ENCODE assay signal across 8 cellular contexts in the genomic region with DNA sequence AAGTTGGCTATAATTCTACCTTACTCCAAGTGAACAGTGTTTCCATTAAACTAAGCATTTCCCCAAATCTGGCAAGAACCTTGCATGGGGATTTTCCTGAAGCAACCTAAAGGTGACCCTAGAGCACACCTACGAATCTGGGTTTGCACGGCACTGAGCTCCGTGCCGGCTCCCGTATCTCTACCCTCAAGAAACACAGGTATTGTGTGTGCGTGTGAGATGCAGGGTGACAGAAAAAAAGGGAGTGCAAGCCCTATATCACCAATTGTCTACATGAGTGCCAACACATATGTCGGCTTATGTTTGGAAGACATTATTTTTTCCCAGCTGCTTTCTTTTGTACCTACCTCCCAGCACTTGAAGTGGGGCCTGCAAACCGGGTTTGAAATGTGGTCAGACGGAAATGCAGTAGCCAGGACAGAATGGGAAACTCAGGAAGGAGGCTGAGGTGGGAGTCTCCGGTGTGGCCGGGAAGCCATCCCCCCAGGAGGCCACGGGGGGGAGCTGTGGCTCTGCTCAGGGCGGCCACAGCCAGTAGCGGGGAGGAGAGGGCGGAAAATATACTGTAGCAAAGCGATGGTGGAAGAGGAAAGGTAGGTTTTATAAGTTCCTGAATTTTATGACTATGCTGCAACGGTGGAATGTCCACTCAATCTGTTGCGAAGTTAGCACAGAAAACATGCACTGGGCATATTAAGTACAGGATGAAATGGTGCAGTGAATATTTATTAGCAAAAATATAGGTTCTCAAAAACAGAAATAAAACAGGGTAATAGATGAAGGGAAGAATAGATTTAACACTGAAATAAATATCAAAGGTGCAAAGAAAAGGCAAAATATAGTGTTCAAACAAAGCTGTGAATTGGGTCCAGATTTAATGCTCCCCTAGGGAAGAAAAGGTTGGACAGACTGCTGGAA.
DNase-seq lines count a peak whose midpoint lies in the region; ATAC-seq lines count a peak whose summit lies in the region.

No MANE protein-coding gene starts in this region.

- peaks cover 26 to 40% of the 10 kb centered on the region in 2 donors for H3K4me1 Mint-ChIP-seq in immature natural killer cell

- peak overlapping the region; percentile 57 for H3K9ac ChIP-seq in SK-N-MC (ENCODE audit: insufficient read length)

- H3K36me3 ChIP-seq in SK-N-MC (ENCODE audit: insufficient read depth, low read length): no peaks in the 10 kb centered on the region

- H3K27ac Mint-ChIP-seq in immature natural killer cell: peak overlapping the region in 1 of 6 donors; percentile 35

- no peaks in the 10 kb centered on the region for H3K9me3 ChIP-seq in SK-N-MC (ENCODE audit: low read depth, low read length)

- ATAC-seq in HG03354 (IDR thresholded peaks at IDR 0.05; ENCODE audit: poor library complexity, severe bottlenecking, unreplicated experiment) (peak; percentile 82), HG03565 (IDR thresholded peaks at IDR 0.05; ENCODE audit: unreplicated experiment) (no peak)

- peak overlapping the region; percentile 95 for H3K27ac ChIP-seq in SK-N-MC

- peak overlapping the region; percentile 62 for H3K4me3 ChIP-seq in SK-N-MC

- peaks cover 5 to 33% (median 18%) of the 10 kb centered on the region in 3 donors for H3K27me3 Mint-ChIP-seq in immature natural killer cell (ENCODE audit: low read depth in 3 of 3)

- H3K4me3 Mint-ChIP-seq in immature natural killer cell: no peak overlapping the region

- no peaks in the 10 kb centered on the region for H3K9me3 Mint-ChIP-seq in immature natural killer cell

- DNase-seq in activated gamma-delta T cell treated with Interleukin-2 at 50 U/mL for 16 hours (peak; percentile 49), activated gamma-delta T cell (lab: John Stamatoyannopoulos, UW) (no peak), SK-N-MC (ENCODE audit: low read depth, low spot score) (no peak), astrocyte of the hippocampus (ENCODE audit: low read depth, low spot score) (peak; percentile 72), immature natural killer cell (peak; percentile 40 to 58 (median 41))
- DNase-seq in stimulated activated CD4-positive, alpha-beta T cell treated with anti-CD3 and anti-CD28 coated beads, Interleukin-2, amount 100 ng/mL, for 4 hours (ENCODE audit: low read depth): peak; percentile 19

- no peaks in the 10 kb centered on the region for H3K36me3 Mint-ChIP-seq in immature natural killer cell

Comparison
In these comparisons a context has a peak if more than half of its experiments do, and no peak if none do; other contexts are left out.
1. DNase-seq: peak in activated gamma-delta T cell treated with Interleukin-2 at 50 U/mL for 16 hours (single experiment), astrocyte of the hippocampus (single experiment), immature natural killer cell (3 of 3) and stimulated activated CD4-positive, alpha-beta T cell treated with anti-CD3 and anti-CD28 coated beads, Interleukin-2, amount 100 ng/mL, for 4 hours (single experiment); none in activated gamma-delta T cell (single experiment) and SK-N-MC (single experiment).